In genomic region chr16:15351251-15351650, GRCh38 we compare ENCODE assay signal across 4 cellular contexts. TPM values are rescaled to one million over a fixed set of nuclear protein-coding genes. Genes with fewer than 3 reads are reported as not detected.
"Had no signal": no experiment of that assay in that cellular context is flagged by ENCODE, and none has a peak within 500 bp of the region (broad histone marks: within the 10 kb centered on the region; RNA-seq: fewer than 3 reads in every experiment).

No MANE protein-coding gene starts in this region.

RNA-seq across cellular contexts. Expression of gene NPIPA5, which starts 26.8 kb away (rescaled TPM):
- polyA plus RNA-seq: GM23248 had no signal

RNA-seq across cellular contexts. Expression of gene MPV17L, which starts 44.3 kb away (rescaled TPM):
- total RNA-seq: H4, HFFc6, HT1080 had no signal
